Comparison of ENCODE assay signal across 11 cellular contexts in the genomic region with DNA sequence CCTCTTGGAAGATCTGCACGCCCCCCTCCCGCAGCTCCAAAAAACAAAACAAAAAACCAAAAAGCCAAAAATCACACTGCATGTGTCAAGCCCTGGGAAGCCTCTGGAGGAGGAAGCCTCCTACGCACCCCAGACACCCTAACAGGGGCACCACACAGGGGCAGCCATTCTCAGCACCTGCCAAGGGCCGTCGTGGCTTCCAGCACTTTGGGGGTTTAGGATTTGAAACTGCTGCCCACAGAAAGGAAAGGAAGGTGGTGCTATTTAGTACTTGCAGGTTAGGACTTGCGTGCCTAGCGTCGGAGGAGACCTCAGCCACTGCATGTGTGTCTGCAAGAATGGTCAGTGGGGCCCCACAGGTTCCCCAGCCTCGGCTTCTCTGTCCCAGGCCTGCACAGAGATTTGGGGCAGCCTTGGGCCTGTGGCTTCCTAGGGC. TPM values are rescaled to one million over a fixed set of nuclear protein-coding genes. Genes with fewer than 3 reads are reported as not detected.
DNase-seq lines count a peak whose midpoint lies in the region; ATAC-seq and FAIRE-seq lines count a peak whose summit lies in the region.
"Had no signal": no experiment of that assay in that cellular context is flagged by ENCODE, and none has a peak within 500 bp of the region (broad histone marks: within the 10 kb centered on the region; RNA-seq: fewer than 3 reads in every experiment).

No MANE protein-coding gene starts in this region.

- peaks cover 2% of the 10 kb centered on the region for H3K4me1 ChIP-seq in thymus (ENCODE audit: control insufficient read depth, insufficient read depth, low read length)
- H3K4me1 ChIP-seq: right lobe of liver had no signal

- H3K27ac ChIP-seq in thymus (ENCODE audit: low read depth), result peak overlapping the region; percentile 75
- H3K27ac ChIP-seq: right lobe of liver had no signal

- ATAC-seq in HG02885 (IDR thresholded peaks at IDR 0.05; ENCODE audit: poor library complexity, unreplicated experiment), result peak; percentile 29

- DNase-seq in activated naive CD4-positive, alpha-beta T cell treated with Interleukin-2 at 50 U/mL for 16 hours, result peak; percentile 41
- DNase-seq in activated naive CD4-positive, alpha-beta T cell (lab: John Stamatoyannopoulos, UW), result no peak
- DNase-seq in activated CD8-positive, alpha-beta memory T cell treated with anti-CD3 and anti-CD28 coated beads, Interleukin-2, amount 50 U/mL, for 4 hours, result peak; percentile 29
- DNase-seq in urothelium cell line (ENCODE audit: low spot score) (no peak), Ammon's horn (ENCODE audit: low spot score) (no peak), HuH-7.5 (ENCODE audit: low spot score) (no peak)
- DNase-seq: amniotic stem cell, OCI-M1 had no signal

- H3K27me3 ChIP-seq in thymus (ENCODE audit: control insufficient read depth, insufficient read depth), result peaks cover 2% of the 10 kb centered on the region
- H3K27me3 ChIP-seq: right lobe of liver had no signal

- no peaks in the 10 kb centered on the region for H3K36me3 ChIP-seq in thymus (ENCODE audit: control insufficient read depth, insufficient read depth)
- H3K36me3 ChIP-seq: right lobe of liver had no signal

- no peaks in the 10 kb centered on the region for H3K9me3 ChIP-seq in thymus (ENCODE audit: control insufficient read depth)
- H3K9me3 ChIP-seq: right lobe of liver had no signal

- no peak overlapping the region for H3K4me3 ChIP-seq in thymus (ENCODE audit: low read length)
- H3K4me3 ChIP-seq: right lobe of liver had no signal

- no peak for FAIRE-seq in urothelium cell line (lab: Jason Lieb, UNC)

- WGBS in thymus, result 72% methylated on average over 9 of the region's 9 CpGs

RNA-seq across cellular contexts. Expression of gene GPR55, which starts 0.4 kb away (rescaled TPM):
- polyA plus RNA-seq in thymus, result 1.9 TPM

Comparison
In these comparisons a context has a peak if more than half of its experiments do, and no peak if none do; other contexts are left out.
1. DNase-seq: peak in activated naive CD4-positive, alpha-beta T cell treated with Interleukin-2 at 50 U/mL for 16 hours (single experiment) and activated CD8-positive, alpha-beta memory T cell treated with anti-CD3 and anti-CD28 coated beads, Interleukin-2, amount 50 U/mL, for 4 hours (single experiment); none in activated naive CD4-positive, alpha-beta T cell (0 of 4), urothelium cell line (single experiment), Ammon's horn (single experiment) and HuH-7.5 (single experiment).